ENCODE assay signal across 23 cellular contexts in the genomic region with DNA sequence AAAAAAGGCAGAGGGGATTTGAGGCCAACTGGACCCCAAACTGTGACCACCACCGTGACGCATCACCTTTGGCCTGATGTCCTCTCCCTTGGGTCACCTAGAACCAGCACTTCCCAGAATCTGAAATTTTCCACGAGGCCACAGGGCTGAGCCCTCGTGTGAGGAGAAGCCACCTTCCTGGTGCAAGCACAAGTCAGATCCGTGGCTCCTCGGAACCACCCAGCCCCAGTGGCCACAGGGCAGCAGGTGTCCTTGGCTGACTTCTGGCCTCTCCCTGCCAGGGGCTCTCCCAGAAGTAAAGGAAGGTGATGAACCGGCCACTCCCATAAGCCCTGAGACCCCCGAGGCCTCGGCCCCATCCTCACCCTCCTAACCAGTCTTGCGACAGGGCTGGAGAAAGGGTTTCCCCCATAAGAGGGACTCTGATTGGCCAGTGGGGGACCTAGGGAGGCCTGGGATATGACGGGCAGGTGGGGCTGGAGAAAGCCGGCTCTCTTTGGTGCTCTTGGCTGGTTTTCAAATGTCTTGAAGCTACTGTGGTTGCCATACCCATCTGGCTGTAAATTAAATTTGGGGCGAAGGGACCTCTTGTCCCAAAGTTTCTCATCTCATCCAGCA. TPM values are rescaled to one million over a fixed set of nuclear protein-coding genes. Genes with fewer than 3 reads are reported as not detected.
"Had no signal": no experiment of that assay in that cellular context is flagged by ENCODE, and none has a peak within 500 bp of the region (broad histone marks: within the 10 kb centered on the region; RNA-seq: fewer than 3 reads in every experiment).

No MANE protein-coding gene starts in this region.

- H3K36me3 Mint-ChIP-seq: mesothelial cell of epicardium; naive B cell; natural killer cell treated with Interleukin-12 subunit alpha and Interleukin-12 subunit beta and Interleukin-15 and Interleukin-18, amount 100 ng/mL, for 72 hours; stimulated activated naive B cell treated with anti-CD40 and anti-IgM and Interleukin-4, amounts not matched to agents 10 μg/mL and 1 μg/mL and 100 μg/mL, for 72 hours had no signal

- H3K4me1 ChIP-seq: gastrocnemius medialis, parathyroid adenoma, prostate gland, uterus had no signal

- DNase-seq: dermis blood vessel endothelial cell; effector memory CD8-positive, alpha-beta T cell; foreskin fibroblast; gastrocnemius medialis; kidney; mesenchymal stem cell; mucosa of descending colon; naive B cell; stimulated activated CD4-positive, alpha-beta T cell treated with anti-CD3 and anti-CD28 coated beads, Interleukin-15, amount 100 ng/mL, for 24 hours; stimulated activated CD4-positive, alpha-beta T cell treated with anti-CD3 and anti-CD28 coated beads, Interleukin-2, amount 100 ng/mL, for 48 hours; stimulated activated naive B cell treated with anti-CD40 and anti-IgM and Interleukin-4, amounts not matched to agents 10 μg/mL and 1 μg/mL and 100 μg/mL, for 72 hours; transverse colon; upper lobe of right lung; uterus had no signal

- H3K27me3 Mint-ChIP-seq: effector memory CD8-positive, alpha-beta T cell had no signal

- H3K4me3 ChIP-seq: coronary artery, gastrocnemius medialis, mucosa of descending colon, prostate gland, skin epidermis, thoracic aorta, transverse colon, upper lobe of right lung, uterus had no signal

- H3K27ac ChIP-seq: coronary artery, gastrocnemius medialis, parathyroid adenoma, prostate gland, skin epidermis, thoracic aorta, transverse colon, upper lobe of right lung, uterus had no signal

- H3K27me3 ChIP-seq: gastrocnemius medialis, upper lobe of right lung, uterus had no signal

- H3K27ac Mint-ChIP-seq: effector memory CD8-positive, alpha-beta T cell; mesothelial cell of epicardium; naive B cell; natural killer cell treated with Interleukin-12 subunit alpha and Interleukin-12 subunit beta and Interleukin-15 and Interleukin-18, amount 100 ng/mL, for 72 hours; stimulated activated naive B cell treated with anti-CD40 and anti-IgM and Interleukin-4, amounts not matched to agents 10 μg/mL and 1 μg/mL and 100 μg/mL, for 72 hours; stimulated activated naive CD8-positive, alpha-beta T cell treated with anti-CD3 and anti-CD28 coated beads, Interleukin-15, Interleukin-2, amounts not matched to agents 100 ng/mL and 50 ng/mL, for 24 hours had no signal

- H3K4me3 Mint-ChIP-seq: effector memory CD8-positive, alpha-beta T cell; mesothelial cell of epicardium; naive B cell; natural killer cell treated with Interleukin-12 subunit alpha and Interleukin-12 subunit beta and Interleukin-15 and Interleukin-18, amount 100 ng/mL, for 72 hours; neural crest cell; stimulated activated naive B cell treated with anti-CD40 and anti-IgM and Interleukin-4, amounts not matched to agents 10 μg/mL and 1 μg/mL and 100 μg/mL, for 72 hours; stimulated activated naive CD8-positive, alpha-beta T cell treated with anti-CD3 and anti-CD28 coated beads, Interleukin-15, Interleukin-2, amounts not matched to agents 100 ng/mL and 50 ng/mL, for 24 hours had no signal

- H3K36me3 ChIP-seq: gastrocnemius medialis, prostate gland, thoracic aorta, transverse colon, upper lobe of right lung, uterus had no signal

- H3K9ac ChIP-seq: parathyroid adenoma had no signal

- H3K9me3 ChIP-seq: gastrocnemius medialis, mucosa of descending colon, prostate gland, thoracic aorta, transverse colon, upper lobe of right lung, uterus had no signal

- H3K9me3 Mint-ChIP-seq: effector memory CD8-positive, alpha-beta T cell; mesothelial cell of epicardium; natural killer cell treated with Interleukin-12 subunit alpha and Interleukin-12 subunit beta and Interleukin-15 and Interleukin-18, amount 100 ng/mL, for 72 hours; neural crest cell; stimulated activated naive B cell treated with anti-CD40 and anti-IgM and Interleukin-4, amounts not matched to agents 10 μg/mL and 1 μg/mL and 100 μg/mL, for 72 hours; stimulated activated naive CD8-positive, alpha-beta T cell treated with anti-CD3 and anti-CD28 coated beads, Interleukin-15, Interleukin-2, amounts not matched to agents 100 ng/mL and 50 ng/mL, for 24 hours had no signal

RNA-seq across cellular contexts. Expression of a gene that starts 20.9 kb away (rescaled TPM):
- total RNA-seq: natural killer cell treated with Interleukin-12 subunit alpha and Interleukin-12 subunit beta and Interleukin-15 and Interleukin-18, amount 100 ng/mL, for 72 hours; neural crest cell had no signal
